Comparison of ENCODE assay signal across 37 cellular contexts in genomic region chr1:232938926-232939325, GRCh38.
"Had no signal": no experiment of that assay in that cellular context is flagged by ENCODE, and none has a peak within 500 bp of the region (broad histone marks: within the 10 kb centered on the region; RNA-seq: fewer than 3 reads in every experiment).

No MANE protein-coding gene starts in this region.

- DNase-seq: activated B cell treated with CpG ODN at 0.5 μM for 24 hours; activated CD4-positive, alpha-beta memory T cell treated with anti-CD3 and anti-CD28 coated beads, Interleukin-2, amount 10 ng/mL, durations not matched to agents 7 days and 5 days; activated CD4-positive, alpha-beta T cell treated with anti-CD3 and anti-CD28 coated beads for 4 hours; activated CD4-positive, alpha-beta T cell treated with anti-CD3 and anti-CD28 coated beads, Interleukin-2, amount 10 ng/mL, durations not matched to agents 7 days and 5 days; activated CD4-positive, alpha-beta T cell treated with anti-CD3 and anti-CD28 coated beads, Interleukin-2, amount 50 U/mL, for 48 hours; activated CD4-positive, CD25-positive, alpha-beta regulatory T cell treated with anti-CD3 and anti-CD28 coated beads, Interleukin-2, amount 50 U/mL, for 72 hours; activated CD8-positive, alpha-beta memory T cell treated with anti-CD3 and anti-CD28 coated beads for 24 hours; activated CD8-positive, alpha-beta memory T cell treated with anti-CD3 and anti-CD28 coated beads, Interleukin-2, amount 10 ng/mL, durations not matched to agents 7 days and 5 days; activated CD8-positive, alpha-beta memory T cell treated with anti-CD3 and anti-CD28 coated beads, Interleukin-2, amount 50 U/mL, for 48 hours; activated CD8-positive, alpha-beta T cell treated with anti-CD3 and anti-CD28 coated beads, Interleukin-2, amount 10 ng/mL, durations not matched to agents 7 days and 5 days; activated effector memory CD4-positive, alpha-beta T cell treated with Interleukin-2 at 50 U/mL for 16 hours; activated gamma-delta T cell; activated naive CD4-positive, alpha-beta T cell treated with anti-CD3 and anti-CD28 coated beads, Interleukin-2, amount 10 ng/mL, durations not matched to agents 7 days and 5 days; activated naive CD4-positive, alpha-beta T cell treated with Interleukin-2 at 50 U/mL for 16 hours; activated naive CD8-positive, alpha-beta T cell treated with anti-CD3 and anti-CD28 coated beads, Interleukin-2, amount 10 ng/mL, durations not matched to agents 7 days and 5 days; activated naive CD8-positive, alpha-beta T cell treated with anti-CD3 and anti-CD28 coated beads, Interleukin-2, amount 50 U/mL, for 24 hours; activated T-cell treated with anti-CD3 and anti-CD28 coated beads, Interleukin-2, amount 50 U/mL, for 24 hours; activated T-cell treated with anti-CD3 and anti-CD28 coated beads, Interleukin-2, amount 50 U/mL, for 48 hours; amygdala; anterior cingulate cortex; caudate nucleus; cerebellar nuclear complex; T-helper 1 cell; T-helper 2 cell; T-helper 9 cell had no signal

- ATAC-seq: activated CD8-positive, alpha-beta memory T cell treated with anti-CD3 and anti-CD28 coated beads, Interleukin-2, amount 10 ng/mL, durations not matched to agents 7 days and 5 days; activated CD8-positive, alpha-beta T cell treated with anti-CD3 and anti-CD28 coated beads, Interleukin-2, amount 10 ng/mL, durations not matched to agents 7 days and 5 days; activated naive CD8-positive, alpha-beta T cell treated with anti-CD3 and anti-CD28 coated beads, Interleukin-2, amount 50 U/mL, for 24 hours had no signal

- H3K27me3 Mint-ChIP-seq: activated CD4-positive, alpha-beta memory T cell treated with anti-CD3 and anti-CD28 coated beads, Interleukin-2, amount 10 ng/mL, durations not matched to agents 7 days and 5 days; activated CD4-positive, alpha-beta T cell treated with anti-CD3 and anti-CD28 coated beads, Interleukin-2, amount 10 ng/mL, durations not matched to agents 7 days and 5 days; activated naive CD8-positive, alpha-beta T cell treated with anti-CD3 and anti-CD28 coated beads, Interleukin-2, amount 50 U/mL, for 24 hours; brain; central memory CD8-positive, alpha-beta T cell had no signal

- H3K9me3 Mint-ChIP-seq: activated CD4-positive, alpha-beta memory T cell treated with anti-CD3 and anti-CD28 coated beads, Interleukin-2, amount 10 ng/mL, durations not matched to agents 7 days and 5 days; activated CD4-positive, alpha-beta T cell treated with anti-CD3 and anti-CD28 coated beads, Interleukin-2, amount 10 ng/mL, durations not matched to agents 7 days and 5 days; activated naive CD4-positive, alpha-beta T cell treated with anti-CD3 and anti-CD28 coated beads, Interleukin-2, amount 10 ng/mL, durations not matched to agents 7 days and 5 days; activated naive CD4-positive, alpha-beta T cell treated with anti-CD3 and anti-CD28 coated beads, Interleukin-2, amount 50 U/mL, for 24 hours; activated naive CD8-positive, alpha-beta T cell treated with anti-CD3 and anti-CD28 coated beads, Interleukin-2, amount 10 ng/mL, durations not matched to agents 7 days and 5 days; activated naive CD8-positive, alpha-beta T cell treated with anti-CD3 and anti-CD28 coated beads, Interleukin-2, amount 50 U/mL, for 24 hours; activated T-cell treated with anti-CD3 and anti-CD28 coated beads, Interleukin-2, amount 50 U/mL, for 24 hours; activated T-helper 2 cell treated with anti-CD3 and anti-CD28 coated beads, Interferon-gamma antibody, Interleukin-2, Interleukin-4, amounts not matched to agents 10 μg/mL and 5 μg/mL and 100 μg/mL, durations not matched to agents 14 hours and 24 hours and 36 hours; central memory CD8-positive, alpha-beta T cell; T-helper 1 cell treated with Interleukin-12 subunit alpha and Interleukin-12 subunit beta and Interleukin-4 antibody, amounts not matched to agents 30 μg/mL and 1 μg/mL, for 36 hours; T-helper 2 cell treated with Interferon-gamma antibody and Interleukin-4, amounts not matched to agents 5 μg/mL and 100 μg/mL, for 36 hours had no signal

- H3K36me3 ChIP-seq: ascending aorta, cardiac muscle cell had no signal

- H3K36me3 Mint-ChIP-seq: activated CD8-positive, alpha-beta memory T cell treated with anti-CD3 and anti-CD28 coated beads, Interleukin-2, amount 10 ng/mL, durations not matched to agents 7 days and 5 days; activated naive CD4-positive, alpha-beta T cell treated with anti-CD3 and anti-CD28 coated beads, Interleukin-2, amount 10 ng/mL, durations not matched to agents 7 days and 5 days; activated naive CD4-positive, alpha-beta T cell treated with anti-CD3 and anti-CD28 coated beads, Interleukin-2, amount 50 U/mL, for 24 hours; activated naive CD8-positive, alpha-beta T cell treated with anti-CD3 and anti-CD28 coated beads, Interleukin-2, amount 10 ng/mL, durations not matched to agents 7 days and 5 days; brain had no signal

- H3K4me3 Mint-ChIP-seq: activated B cell treated with CpG ODN at 0.5 μM for 24 hours; activated CD4-positive, alpha-beta memory T cell treated with anti-CD3 and anti-CD28 coated beads, Interleukin-2, amount 10 ng/mL, durations not matched to agents 7 days and 5 days; activated CD4-positive, alpha-beta T cell treated with anti-CD3 and anti-CD28 coated beads, Interleukin-2, amount 10 ng/mL, durations not matched to agents 7 days and 5 days; activated CD8-positive, alpha-beta memory T cell treated with anti-CD3 and anti-CD28 coated beads, Interleukin-2, amount 10 ng/mL, durations not matched to agents 7 days and 5 days; activated CD8-positive, alpha-beta T cell treated with anti-CD3 and anti-CD28 coated beads, Interleukin-2, amount 10 ng/mL, durations not matched to agents 7 days and 5 days; activated naive CD4-positive, alpha-beta T cell treated with anti-CD3 and anti-CD28 coated beads, Interleukin-2, amount 10 ng/mL, durations not matched to agents 7 days and 5 days; activated naive CD4-positive, alpha-beta T cell treated with anti-CD3 and anti-CD28 coated beads, Interleukin-2, amount 50 U/mL, for 24 hours; activated naive CD8-positive, alpha-beta T cell; activated naive CD8-positive, alpha-beta T cell treated with anti-CD3 and anti-CD28 coated beads, Interleukin-2, amount 10 ng/mL, durations not matched to agents 7 days and 5 days; activated naive CD8-positive, alpha-beta T cell treated with anti-CD3 and anti-CD28 coated beads, Interleukin-2, amount 50 U/mL, for 24 hours; activated T-cell treated with anti-CD3 and anti-CD28 coated beads, Interleukin-2, amount 50 U/mL, for 24 hours; brain; central memory CD8-positive, alpha-beta T cell; T-helper 1 cell treated with Interleukin-12 subunit alpha and Interleukin-12 subunit beta and Interleukin-4 antibody, amounts not matched to agents 30 μg/mL and 1 μg/mL, for 36 hours; T-helper 2 cell treated with Interferon-gamma antibody and Interleukin-4, amounts not matched to agents 5 μg/mL and 100 μg/mL, for 36 hours had no signal

- H3K4me3 ChIP-seq: ascending aorta, cardiac muscle cell had no signal

- H3K9me3 ChIP-seq: ascending aorta had no signal

- FAIRE-seq: bronchial epithelial cell, TTC549 had no signal

- H3K4me1 ChIP-seq: ascending aorta had no signal

- H3K27ac Mint-ChIP-seq: activated B cell treated with CpG ODN at 0.5 μM for 24 hours; activated CD4-positive, alpha-beta memory T cell treated with anti-CD3 and anti-CD28 coated beads, Interleukin-2, amount 10 ng/mL, durations not matched to agents 7 days and 5 days; activated CD4-positive, alpha-beta T cell treated with anti-CD3 and anti-CD28 coated beads, Interleukin-2, amount 10 ng/mL, durations not matched to agents 7 days and 5 days; activated CD8-positive, alpha-beta memory T cell treated with anti-CD3 and anti-CD28 coated beads, Interleukin-2, amount 10 ng/mL, durations not matched to agents 7 days and 5 days; activated CD8-positive, alpha-beta T cell treated with anti-CD3 and anti-CD28 coated beads, Interleukin-2, amount 10 ng/mL, durations not matched to agents 7 days and 5 days; activated naive CD4-positive, alpha-beta T cell treated with anti-CD3 and anti-CD28 coated beads, Interleukin-2, amount 10 ng/mL, durations not matched to agents 7 days and 5 days; activated naive CD4-positive, alpha-beta T cell treated with anti-CD3 and anti-CD28 coated beads, Interleukin-2, amount 50 U/mL, for 24 hours; activated naive CD8-positive, alpha-beta T cell; activated naive CD8-positive, alpha-beta T cell treated with anti-CD3 and anti-CD28 coated beads, Interleukin-2, amount 10 ng/mL, durations not matched to agents 7 days and 5 days; activated naive CD8-positive, alpha-beta T cell treated with anti-CD3 and anti-CD28 coated beads, Interleukin-2, amount 50 U/mL, for 24 hours; activated T-cell treated with anti-CD3 and anti-CD28 coated beads, Interleukin-2, amount 50 U/mL, for 24 hours; activated T-helper 2 cell treated with anti-CD3 and anti-CD28 coated beads, Interferon-gamma antibody, Interleukin-2, Interleukin-4, amounts not matched to agents 10 μg/mL and 5 μg/mL and 100 μg/mL, durations not matched to agents 14 hours and 24 hours and 36 hours; brain; T-helper 1 cell treated with Interleukin-12 subunit alpha and Interleukin-12 subunit beta and Interleukin-4 antibody, amounts not matched to agents 30 μg/mL and 1 μg/mL, for 36 hours; T-helper 2 cell treated with Interferon-gamma antibody and Interleukin-4, amounts not matched to agents 5 μg/mL and 100 μg/mL, for 36 hours had no signal

- H3K27me3 ChIP-seq: ascending aorta, cardiac muscle cell had no signal

- H3K27ac ChIP-seq: ascending aorta, cardiac muscle cell, VCaP had no signal
